1 cellular context compared by ENCODE assay signal in genomic region chrX:7927259-7928167, GRCh38.
TF ChIP-seq lines count a peak whose summit lies in the region.

PNPLA4 (minus strand) TSS chrX:7927413; CDS start chrX:7926119, 1,294 bp downstream.

TF ChIP-seq in K562, 482 proteins besides CTCF, POLR2A, EP300 and RAD21 (continued from another document and continues in another):
- TF ChIP-seq MED1 (CRISPR knock-in tag; IDR thresholded peaks at IDR 0.05; ENCODE audit: borderline replicate concordance) (no peak), GATAD2A (IDR thresholded peaks at IDR 0.05) (no peak), GMEB1 (CRISPR knock-in tag; IDR thresholded peaks at IDR 0.05) (peak; percentile 71), NR2C1 (IDR thresholded peaks at IDR 0.05) (peak; percentile 99), NR2C1 (tag; IDR thresholded peaks at IDR 0.05) (peak; percentile 99), ZNF134 (CRISPR knock-in tag; conservative IDR thresholded peaks at IDR 0.05) (no peak), RNF219 (CRISPR knock-in tag; IDR thresholded peaks at IDR 0.05) (no peak), ZC3H11A (IDR thresholded peaks at IDR 0.05; ENCODE audit: low read depth, low read length) (no peak), ELF1 (tag; IDR thresholded peaks at IDR 0.05) (peak; percentile 87), STAG1 (CRISPR knock-in tag; IDR thresholded peaks at IDR 0.05; ENCODE audit: borderline replicate concordance) (no peak), MTA2 (IDR thresholded peaks at IDR 0.05; ENCODE audit: low read depth) (peak; percentile 54), PHTF2 (CRISPR knock-in tag; IDR thresholded peaks at IDR 0.05) (no peak), ZNF174 (CRISPR knock-in tag; IDR thresholded peaks at IDR 0.05) (no peak), MTA3 (IDR thresholded peaks at IDR 0.05; ENCODE audit: borderline replicate concordance) (no peak), ARID3A (IDR thresholded peaks at IDR 0.05; ENCODE audit: borderline replicate concordance, low read depth, low read length) (no peak), PRMT5 (CRISPR knock-in tag; IDR thresholded peaks at IDR 0.05) (no peak), CREBBP (IDR thresholded peaks at IDR 0.05; ENCODE audit: low read depth, low read length) (no peak), NKRF (IDR thresholded peaks at IDR 0.05; ENCODE audit: borderline replicate concordance) (no peak; the same call in 1 of the 2 replicates), ZMIZ1 (IDR thresholded peaks at IDR 0.05; ENCODE audit: low read depth in 2 of 2, low read length in 2 of 2) (no peak), ZNF639 (CRISPR knock-in tag; conservative IDR thresholded peaks at IDR 0.05 in 1 of 2, IDR thresholded peaks at IDR 0.05 in 1 of 2) (peak in 1 of 2 experiments; percentile 68; a peak in 1 of 4 replicates), PPARD (CRISPR knock-in tag; IDR thresholded peaks at IDR 0.05) (no peak), FOXP4 (CRISPR knock-in tag; IDR thresholded peaks at IDR 0.05; ENCODE audit: borderline replicate concordance) (no peak), ZNF408 (CRISPR knock-in tag; IDR thresholded peaks at IDR 0.05; ENCODE audit: low read depth) (no peak), DPF2 (IDR thresholded peaks at IDR 0.05) (no peak), JUNB (CRISPR knock-in tag; conservative IDR thresholded peaks at IDR 0.05) (peak; percentile 77), TBL1XR1 (IDR thresholded peaks at IDR 0.05; ENCODE audit: low read length in 2 of 2) (no peak), HNRNPK (IDR thresholded peaks at IDR 0.05; ENCODE audit: low read depth, low read length, poor library complexity, severe bottlenecking) (no peak), ARNT (IDR thresholded peaks at IDR 0.05) (no peak), POU5F1 (IDR thresholded peaks at IDR 0.05; ENCODE audit: borderline replicate concordance, low read depth, low read length, partially characterized antibody) (no peak), HDAC6 (IDR thresholded peaks at IDR 0.05; ENCODE audit: low read depth, low read length) (no peak), POLR3G (IDR thresholded peaks at IDR 0.05; ENCODE audit: extremely low read depth, insufficient read length, insufficient replicate concordance) (no peak), EWSR1 (IDR thresholded peaks at IDR 0.05; ENCODE audit: borderline replicate concordance, low read depth, partially characterized antibody) (no peak), ZBTB43 (CRISPR knock-in tag; IDR thresholded peaks at IDR 0.05) (no peak), ZNF77 (CRISPR knock-in tag; IDR thresholded peaks at IDR 0.05) (no peak)
